In genomic region chrX:45479196-45479834, GRCh38 we compare ENCODE assay signal across 11 cellular contexts.
DNase-seq lines count a peak whose midpoint lies in the region; ATAC-seq and TF ChIP-seq lines count a peak whose summit lies in the region.
"Had no signal": no experiment of that assay in that cellular context is flagged by ENCODE, and none has a peak within 500 bp of the region (broad histone marks: within the 10 kb centered on the region; RNA-seq: fewer than 3 reads in every experiment).

No MANE protein-coding gene starts in this region.

- H3F3A ChIP-seq in PC-9 (ENCODE audit: insufficient read depth, low read depth): no peaks in the 10 kb centered on the region

- DNase-seq in Caki2 (ENCODE audit: low read depth): peak; percentile 75
- peak in 1 of 2 experiments; percentile 68 for DNase-seq in PC-9
- DNase-seq in epidermal melanocyte (ENCODE audit: insufficient read length, low spot score): peak; percentile 12
- peak; percentile 70 for DNase-seq in non-pigmented ciliary epithelial cell (ENCODE audit: low read depth)
- DNase-seq in NCI-H2171 (lab: John Stamatoyannopoulos, UW): no peak
- no peak for DNase-seq in activated CD4-positive, alpha-beta T cell treated with anti-CD3 and anti-CD28 coated beads for 1 hour
- DNase-seq: activated B cell treated with CpG ODN at 0.5 μM for 24 hours; activated T-cell treated with anti-CD3 and anti-CD28 coated beads, Interleukin-2, amount 50 U/mL, for 48 hours; small intestine had no signal

- ATAC-seq in HG02973 (IDR thresholded peaks at IDR 0.05; ENCODE audit: unreplicated experiment) (no peak), HG03159 (IDR thresholded peaks at IDR 0.05; ENCODE audit: unreplicated experiment) (no peak)

- no peaks in the 10 kb centered on the region for H3K9me2 ChIP-seq in PC-9 (ENCODE audit: insufficient read depth)

- H3K4me1 ChIP-seq in PC-9 (replicated peaks; ENCODE audit: insufficient read depth): peaks cover 24% of the 10 kb centered on the region

- H3K79me2 ChIP-seq in PC-9 (ENCODE audit: low read depth): no peaks in the 10 kb centered on the region

- H3K36me3 ChIP-seq in PC-9 (ENCODE audit: low read depth): no peaks in the 10 kb centered on the region

- TF ChIP-seq CTCF in PC-9 (conservative IDR thresholded peaks at IDR 0.05): no peak

- no peak overlapping the region for H2AFZ ChIP-seq in PC-9

- POLR2A ChIA-PET in PC-9 (lab: Charles Lee; ENCODE audit: unreplicated experiment): interaction anchor here (0.7 kb wide), 1 partner anchor 1290 kb away, joined by 3 read pairs; no protein-coding TSS in a partner anchor

- in situ Hi-C loops in Caki2 (cut with HindIII; ENCODE audit: low pct_unique_long_range_greater_than_20kb, low sequenced_read_pairs): no loop called here

- H3K4me3 ChIP-seq in PC-9: peak overlapping the region; percentile 18; the same call in 1 of the 2 replicates

- BruUV-seq in PC-9 (replicated peaks; lab: Mats Ljungman, UMichigan): TSS peak; percentile 67

- H3K27ac ChIP-seq in PC-9: peak overlapping the region; percentile 98

- H4K20me1 ChIP-seq in PC-9 (ENCODE audit: insufficient read depth): no peaks in the 10 kb centered on the region

- no peaks in the 10 kb centered on the region for H3K9me3 ChIP-seq in PC-9 (ENCODE audit: insufficient read depth, low read depth)

- CTCF ChIA-PET in PC-9 (lab: Charles Lee): no interaction called here

- intact Hi-C loops in PC-9 (cut with micrococcal nuclease; ENCODE audit: unreplicated experiment): no loop called here

- H3K27me3 ChIP-seq in PC-9 (ENCODE audit: insufficient read depth, low read depth): no peaks in the 10 kb centered on the region

- peak overlapping the region; percentile 69 for H3K4me2 ChIP-seq in PC-9

Comparison
In these comparisons a context has a peak if more than half of its experiments do, and no peak if none do; other contexts are left out.
1. DNase-seq: peak in Caki2 (single experiment), epidermal melanocyte (single experiment) and non-pigmented ciliary epithelial cell (single experiment); none in NCI-H2171 (single experiment) and activated CD4-positive, alpha-beta T cell treated with anti-CD3 and anti-CD28 coated beads for 1 hour (single experiment).